Comparison of ENCODE assay signal across 18 cellular contexts in the genomic region with DNA sequence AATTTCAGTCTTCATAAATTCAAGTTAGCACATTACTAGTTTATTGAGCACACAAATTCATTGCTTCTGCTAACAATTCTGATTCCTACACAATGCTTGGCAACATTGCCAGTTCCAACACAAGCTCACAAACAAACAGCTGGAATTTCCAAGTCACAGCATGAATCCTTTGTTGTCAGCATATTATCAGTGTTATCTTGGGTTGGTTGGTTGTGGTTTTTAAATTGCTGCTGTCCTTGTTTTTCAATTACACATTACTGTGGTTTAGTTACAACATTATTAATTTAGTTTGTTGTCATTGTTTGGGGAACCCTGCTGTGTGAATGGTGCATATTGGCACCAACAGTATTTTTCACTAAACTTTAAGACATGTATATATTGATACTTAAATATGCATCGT.
"Had no signal": no experiment of that assay in that cellular context is flagged by ENCODE, and none has a peak within 500 bp of the region (broad histone marks: within the 10 kb centered on the region; RNA-seq: fewer than 3 reads in every experiment).

No MANE protein-coding gene starts in this region.

- H3K36me3 ChIP-seq: gastroesophageal sphincter, heart right ventricle, lower lobe of right lung, neutrophil, tibial artery, uterus had no signal

- H3K27me3 ChIP-seq: dorsolateral prefrontal cortex, gastroesophageal sphincter, heart right ventricle, neutrophil, tibial artery had no signal

- H3K4me1 ChIP-seq: gastroesophageal sphincter, heart right ventricle, lower lobe of right lung, parathyroid adenoma, tibial artery, uterus had no signal

- H3K4me3 ChIP-seq: dorsolateral prefrontal cortex, gastroesophageal sphincter, heart right ventricle, lower lobe of right lung, tibial artery, uterus had no signal

- ATAC-seq: gastroesophageal sphincter; heart right ventricle; left colon; lower lobe of right lung; natural killer cell; stimulated activated memory B cell treated with anti-CD40 and anti-IgM and Interleukin-4, amounts not matched to agents 10 μg/mL and 1 μg/mL and 100 μg/mL, for 72 hours had no signal

- DNase-seq: activated CD4-positive, alpha-beta T cell treated with anti-CD3 and anti-CD28 coated beads, Interleukin-2, amount 10 ng/mL, durations not matched to agents 24 days and 14 days; activated CD4-positive, CD25-positive, alpha-beta regulatory T cell; activated CD8-positive, alpha-beta memory T cell treated with anti-CD3 and anti-CD28 coated beads, Interleukin-2, amount 50 U/mL, for 48 hours; activated naive CD8-positive, alpha-beta T cell treated with anti-CD3 and anti-CD28 coated beads for 36 hours; dorsolateral prefrontal cortex; endodermal cell; heart right ventricle; left colon; lower lobe of right lung; natural killer cell; retina; stimulated activated CD4-positive, alpha-beta T cell treated with anti-CD3 and anti-CD28 coated beads, Interleukin-2, amount 100 ng/mL, for 48 hours; tibial artery; uterus had no signal

- H3K27ac ChIP-seq: dorsolateral prefrontal cortex, gastroesophageal sphincter, heart right ventricle, lower lobe of right lung, neutrophil, parathyroid adenoma, tibial artery, uterus had no signal

- H3K9ac ChIP-seq: parathyroid adenoma had no signal

- H3K9me3 ChIP-seq: gastroesophageal sphincter, heart right ventricle, lower lobe of right lung, neutrophil, tibial artery, uterus had no signal
